ENCODE assay signal across 27 cellular contexts in the genomic region with DNA sequence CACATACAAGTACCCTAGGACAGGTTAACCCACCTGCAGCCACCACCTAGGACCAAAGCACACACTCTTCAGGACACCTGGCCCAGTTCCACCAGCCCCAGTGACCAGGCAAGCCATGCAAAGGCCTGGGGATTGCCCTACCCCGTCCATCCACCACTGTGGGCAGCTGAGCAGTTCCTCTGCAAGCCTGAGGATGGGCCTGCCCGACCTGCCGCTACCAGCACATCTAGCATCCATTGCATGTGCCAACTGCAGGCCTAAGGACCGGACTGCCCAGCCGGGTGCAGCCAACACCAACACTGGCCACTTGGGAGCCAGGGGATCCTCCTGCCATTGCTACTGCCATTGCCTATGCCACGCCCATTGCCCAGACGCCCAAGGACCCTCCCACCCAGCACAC.
DNase-seq lines count a peak whose midpoint lies in the region; ATAC-seq, FAIRE-seq and TF ChIP-seq lines count a peak whose summit lies in the region.
"Had no signal": no experiment of that assay in that cellular context is flagged by ENCODE, and none has a peak within 500 bp of the region (broad histone marks: within the 10 kb centered on the region; RNA-seq: fewer than 3 reads in every experiment).

No MANE protein-coding gene starts in this region.

- H3K9me1 ChIP-seq in K562 (ENCODE audit: control insufficient read depth, insufficient read depth, low read length) = no peaks in the 10 kb centered on the region

- TF ChIP-seq EP300 in K562 (IDR thresholded peaks at IDR 0.05; ENCODE audit: low read length) = no peak

- POLR2A ChIA-PET in K562 (lab: Yijun Ruan, JAX) = no interaction called here

- H3K4me3 Mint-ChIP-seq in GM23338 = no peak overlapping the region
- H3K4me3 Mint-ChIP-seq: CD14-positive monocyte; CD4-positive, alpha-beta T cell had no signal

- H3K79me2 ChIP-seq in K562 (ENCODE audit: control insufficient read depth, insufficient read depth, low read length) (peaks cover 88% of the 10 kb centered on the region), GM23338 (replicated peaks; ENCODE audit: insufficient read depth) (no peaks in the 10 kb centered on the region)

- no peak overlapping the region for H3K23ac ChIP-seq in neuronal stem cell (ENCODE audit: low read depth, low read length, poor library complexity)

- no peaks in the 10 kb centered on the region; the same call in none of the 3 replicates for H3K4me1 Mint-ChIP-seq in GM23338

- peak overlapping the region; percentile 75 for H3K18ac ChIP-seq in neuronal stem cell (ENCODE audit: low read length)

- in situ Hi-C loops in K562 (cut with MboI) = no loop called here

- no peak for TF ChIP-seq RAD21 in K562 (CRISPR knock-in tag; conservative IDR thresholded peaks at IDR 0.05 in 1 of 2, IDR thresholded peaks at IDR 0.05 in 1 of 2)

- DNase-seq in Right ventricle myocardium inferior (ENCODE audit: missing footprints) (no peak), right atrium auricular region (ENCODE audit: low spot score) (no peak), K562 (ENCODE audit: extremely low read depth in 1 of 4, low spot score in 3 of 4) (no peak), neuronal stem cell (ENCODE audit: low spot score) (no peak), upper lobe of right lung (no peak), GM23338 (ENCODE audit: low spot score) (no peak), GM03348 (ENCODE audit: low spot score) (no peak)
- DNase-seq: 8988T; ACHN; AML-193; BE2C; CD4-positive, alpha-beta T cell; CD8-positive, alpha-beta memory T cell; DMS 273 treated with DMSO at 0.1 percent for 48 hours; DMS79; EL; GDM1; GOT3; H7; HCEC 1CT had no signal

- no TSS peak for BruUV-seq in K562 (replicated peaks; lab: Mats Ljungman, UMichigan)

- no peak for FAIRE-seq in K562 (lab: Jason Lieb, UNC)
- FAIRE-seq: A549, D721Med, GM12891, GM18507, GM19239 had no signal

- H2BK12ac ChIP-seq in neuronal stem cell (ENCODE audit: low read length) = no peak overlapping the region

- CTCF ChIA-PET in K562 (lab: Yijun Ruan, JAX; ENCODE audit: low intra/inter-chr PET ratio) = no interaction called here

- TF ChIP-seq POLR2A in K562 (conservative IDR thresholded peaks at IDR 0.05) = no peak

- H3K9ac ChIP-seq in K562 (ENCODE audit: insufficient read depth in 1 of 2, low read depth in 2 of 2, low read length in 2 of 2) = no peak overlapping the region
- H3K9ac ChIP-seq in neuronal stem cell (ENCODE audit: low read depth, low read length, poor library complexity) = no peak overlapping the region
- H3K9ac ChIP-seq: BLaER1 treated with 17β-estradiol and CSF1 and Interleukin-3, amounts not matched to agents 10 nM and 100 nM had no signal

- H3K9me3 ChIP-seq in right atrium auricular region (peaks cover 0 to 13% of the 10 kb centered on the region in 2 donors), K562 (replicated peaks; ENCODE audit: control insufficient read depth, insufficient read depth, low read depth, low read length) (no peaks in the 10 kb centered on the region), neuronal stem cell (replicated peaks in 1 of 2; ENCODE audit: control insufficient read depth in 2 of 2, insufficient read depth in 1 of 2, low read depth in 1 of 2, low read length in 2 of 2) (no peaks in the 10 kb centered on the region), upper lobe of right lung (no peaks in the 10 kb centered on the region)
- H3K9me3 ChIP-seq: BE2C had no signal

- peaks cover 7% of the 10 kb centered on the region; the same call in 1 of the 3 replicates for H3K36me3 Mint-ChIP-seq in GM23338 (ENCODE audit: low read depth)
- H3K36me3 Mint-ChIP-seq: CD14-positive monocyte had no signal

- H4K20me1 ChIP-seq in K562 (replicated peaks; ENCODE audit: control insufficient read depth, insufficient read depth, low read length) (peaks cover 2% of the 10 kb centered on the region; the same call in 1 of the 2 replicates), GM23338 (replicated peaks; ENCODE audit: insufficient read depth) (no peaks in the 10 kb centered on the region)
- H4K20me1 ChIP-seq: BLaER1 treated with 17β-estradiol and CSF1 and Interleukin-3, amounts not matched to agents 10 nM and 100 nM had no signal

- H3K9me3 Mint-ChIP-seq in GM23338 = peaks cover 20% of the 10 kb centered on the region; the same call in 2 of the 3 replicates

- H4K8ac ChIP-seq in neuronal stem cell (ENCODE audit: low read depth, low read length) = no peak overlapping the region

- H3K36me3 ChIP-seq in right atrium auricular region (no peaks in the 10 kb centered on the region), K562 (ENCODE audit: control insufficient read depth, insufficient read depth, low read length) (peaks cover 45% of the 10 kb centered on the region), neuronal stem cell (replicated peaks in 1 of 2; ENCODE audit: control insufficient read depth in 2 of 2, insufficient read depth in 2 of 2, low read length in 2 of 2) (no peaks in the 10 kb centered on the region), upper lobe of right lung (no peaks in the 10 kb centered on the region), GM23338 (ENCODE audit: insufficient read depth) (no peaks in the 10 kb centered on the region)

- H3K27me3 Mint-ChIP-seq in GM23338 (ENCODE audit: insufficient read depth, low read depth, poor library complexity) = peaks cover 2% of the 10 kb centered on the region
- H3K27me3 Mint-ChIP-seq: CD4-positive, alpha-beta T cell; CD8-positive, alpha-beta memory T cell had no signal

- no peak overlapping the region for H3K27ac Mint-ChIP-seq in GM23338
- H3K27ac Mint-ChIP-seq: CD4-positive, alpha-beta T cell had no signal

- H3K79me1 ChIP-seq in neuronal stem cell (ENCODE audit: low read depth, low read length) = no peaks in the 10 kb centered on the region

- 95% methylated on average over 7 of the region's 7 CpGs for WGBS in K562 (ENCODE audit: insufficient coverage, low coverage, missing lambda C conversion rate)
- no CpG with 5 or more reads among the region's 7 CpGs for WGBS in neuronal stem cell (ENCODE audit: extremely low coverage in 2 of 2, insufficient read length in 2 of 2, insufficient replicate concordance in 1 of 2), 2 donors

- TF ChIP-seq CTCF in right atrium auricular region (IDR thresholded peaks at IDR 0.05) (no peak), K562 (IDR thresholded peaks at IDR 0.05 in 2 of 3, conservative IDR thresholded peaks at IDR 0.05 in 1 of 3; ENCODE audit: insufficient read depth in 2 of 3, low read depth in 1 of 3, low read length in 3 of 3) (no peak), upper lobe of right lung (IDR thresholded peaks at IDR 0.05) (no peak), GM23338 (conservative IDR thresholded peaks at IDR 0.05; ENCODE audit: low read depth in 2 of 2) (no peak)

- H2BK15ac ChIP-seq in neuronal stem cell (ENCODE audit: low read length) = no peak overlapping the region

- peak overlapping the region; percentile 90 for H2BK5ac ChIP-seq in neuronal stem cell (ENCODE audit: low read length)

- H3K4ac ChIP-seq in neuronal stem cell (ENCODE audit: low read length) = no peak overlapping the region

- peak overlapping the region; percentile 43 for H3K14ac ChIP-seq in neuronal stem cell (ENCODE audit: low read length)

- H3K4me2 ChIP-seq in K562 (ENCODE audit: insufficient read depth, low read length) = no peak overlapping the region
- H3K4me2 ChIP-seq in neuronal stem cell (ENCODE audit: insufficient read depth, low read length, poor library complexity, severe bottlenecking) = no peak overlapping the region
- no peak overlapping the region for H3K4me2 ChIP-seq in GM23338
- H3K4me2 ChIP-seq: A549; BLaER1 treated with 17β-estradiol and CSF1 and Interleukin-3, amounts not matched to agents 10 nM and 100 nM had no signal

- no peaks in the 10 kb centered on the region for H3F3A ChIP-seq in GM23338 (replicated peaks; ENCODE audit: low read depth)

- H3K27me3 ChIP-seq in right atrium auricular region (no peaks in the 10 kb centered on the region), K562 (ENCODE audit: control insufficient read depth in 2 of 2, insufficient read depth in 2 of 2, low read length in 2 of 2) (no peaks in the 10 kb centered on the region), neuronal stem cell (ENCODE audit: control insufficient read depth in 3 of 3, insufficient read depth in 3 of 3, low read depth in 1 of 3, low read length in 3 of 3) (no peaks in the 10 kb centered on the region), upper lobe of right lung (no peaks in the 10 kb centered on the region), GM23338 (ENCODE audit: insufficient read depth) (no peaks in the 10 kb centered on the region)
- H3K27me3 ChIP-seq: BE2C; BLaER1 treated with 17β-estradiol and CSF1 and Interleukin-3, amounts not matched to agents 10 nM and 100 nM had no signal

- H2AFZ ChIP-seq in K562 (ENCODE audit: low read depth, low read length) (no peak overlapping the region), neuronal stem cell (ENCODE audit: low read length) (no peak overlapping the region), GM23338 (no peak overlapping the region)

- 0 out of 2 replicates have a peak, but pooled peaks cover 3% of the 10 kb centered on the region for H3K9me2 ChIP-seq in GM23338 (ENCODE audit: insufficient read depth)

- no peaks in the 10 kb centered on the region for H3K4me1 ChIP-seq in right atrium auricular region
- H3K4me1 ChIP-seq in K562 (replicated peaks in 1 of 2; ENCODE audit: control insufficient read depth in 2 of 2, insufficient read depth in 2 of 2, low read length in 2 of 2) = peaks cover 3 to 5% of the 10 kb centered on the region in 2 experiments; a peak in 2 of 5 replicates
- no peaks in the 10 kb centered on the region for H3K4me1 ChIP-seq in neuronal stem cell (ENCODE audit: control insufficient read depth in 2 of 2, insufficient read depth in 1 of 2, low read depth in 1 of 2, low read length in 2 of 2)
- H3K4me1 ChIP-seq in upper lobe of right lung = no peaks in the 10 kb centered on the region
- H3K4me1 ChIP-seq in GM23338 (ENCODE audit: insufficient read depth) = no peaks in the 10 kb centered on the region
- H3K4me1 ChIP-seq: A549 had no signal

- ATAC-seq in Right ventricle myocardium inferior (peak; percentile 8), K562 (no peak), upper lobe of right lung (peak; percentile 34), GM23338 (no peak)
- ATAC-seq: A549 had no signal

- peak overlapping the region; percentile 86 for H2AK5ac ChIP-seq in neuronal stem cell (ENCODE audit: low read depth, low read length)

- H4K91ac ChIP-seq in neuronal stem cell (ENCODE audit: low read depth, low read length, poor library complexity) = no peak overlapping the region

- no peak overlapping the region for H2BK120ac ChIP-seq in neuronal stem cell (ENCODE audit: low read depth, low read length)

- H3K4me3 ChIP-seq in right atrium auricular region (no peak overlapping the region), K562 (no peak overlapping the region), neuronal stem cell (ENCODE audit: low read length in 2 of 2) (peak overlapping the region in 1 of 2 donors; percentile 57), upper lobe of right lung (no peak overlapping the region), GM23338 (no peak overlapping the region)
- H3K4me3 ChIP-seq: A549; BLaER1 treated with 17β-estradiol and CSF1 and Interleukin-3, amounts not matched to agents 10 nM and 100 nM had no signal

- intact Hi-C loops in Right ventricle myocardium inferior (cut with DNase I) = no loop called here
- intact Hi-C loops in K562 (cut with micrococcal nuclease) = no loop called here
- intact Hi-C loops in upper lobe of right lung (cut with DNase I) = no loop called here

- H3K27ac ChIP-seq in right atrium auricular region (no peak overlapping the region), K562 (ENCODE audit: extremely low read depth, low read depth, low read length) (no peak overlapping the region), neuronal stem cell (replicated peaks; ENCODE audit: low read length) (no peak overlapping the region), upper lobe of right lung (no peak overlapping the region), GM23338 (ENCODE audit: low read depth) (no peak overlapping the region)
- H3K27ac ChIP-seq: A549; BLaER1 treated with 17β-estradiol and CSF1 and Interleukin-3, amounts not matched to agents 10 nM and 100 nM had no signal

Comparison
In these comparisons a context has a peak if more than half of its experiments do, and no peak if none do; other contexts are left out.
1. ATAC-seq: peak in Right ventricle myocardium inferior (single experiment) and upper lobe of right lung (single experiment); none in K562 (single experiment) and GM23338 (single experiment).